37 cellular contexts compared by ENCODE assay signal in genomic region chr3:16667633-16668032, GRCh38.
"Had no signal": no experiment of that assay in that cellular context is flagged by ENCODE, and none has a peak within 500 bp of the region (broad histone marks: within the 10 kb centered on the region; RNA-seq: fewer than 3 reads in every experiment).

No MANE protein-coding gene starts in this region.

- DNase-seq: activated CD4-positive, alpha-beta memory T cell treated with anti-CD3 and anti-CD28 coated beads, Interleukin-2, amount 10 ng/mL, durations not matched to agents 7 days and 5 days; activated CD4-positive, alpha-beta T cell treated with anti-CD3 and anti-CD28 coated beads, Interleukin-2, amount 10 ng/mL, durations not matched to agents 7 days and 5 days; activated gamma-delta T cell treated with Interleukin-2 at 50 U/mL for 16 hours; activated T-cell treated with anti-CD3 and anti-CD28 coated beads, Interleukin-2, amount 50 U/mL, for 4 hours; adrenal gland; cerebellar nuclear complex; colonic mucosa; dorsolateral prefrontal cortex; effector memory CD4-positive, alpha-beta T cell; erythroblast; head of caudate nucleus; hippocampal formation; kidney; midbrain; naive thymus-derived CD8-positive, alpha-beta T cell; nucleus accumbens; pancreas; sigmoid colon; small intestine; stimulated activated CD4-positive, alpha-beta T cell treated with anti-CD3 and anti-CD28 coated beads, Interleukin-4, amount 100 ng/mL, for 4 hours; stimulated activated CD8-positive, alpha-beta memory T cell treated with anti-CD3 and anti-CD28 coated beads, Interleukin-4, amount 100 ng/mL, for 48 hours; stimulated activated naive CD8-positive, alpha-beta T cell treated with anti-CD3 and anti-CD28 coated beads, Interleukin-15, amount 100 ng/mL, for 72 hours; SW 1271; T-helper 9 cell; thyroid gland; WERI-Rb-1 had no signal

- H3K27me3 ChIP-seq: adrenal gland, ascending aorta, cardiac muscle cell, colonic mucosa, pancreas, sigmoid colon, thyroid gland had no signal

- ATAC-seq: activated CD4-positive, CD25-positive, alpha-beta regulatory T cell treated with anti-CD3 and anti-CD28 coated beads, Interleukin-2, amount 50 U/mL, for 24 hours; activated naive CD4-positive, alpha-beta T cell treated with anti-CD3 and anti-CD28 coated beads, Interleukin-2, amount 50 U/mL, for 72 hours; activated T-cell treated with anti-CD3 and anti-CD28 coated beads, Interleukin-2, amount 50 U/mL, for 4 hours; activated T-helper 17 cell treated with anti-CD3 and anti-CD28 coated beads, Interleukin-2, amount 50 U/mL, for 72 hours; gastroesophageal sphincter; naive thymus-derived CD8-positive, alpha-beta T cell; pancreas; stimulated activated memory B cell treated with anti-CD40 and anti-IgM and Interleukin-4, amounts not matched to agents 10 μg/mL and 1 μg/mL and 100 μg/mL, for 72 hours; stimulated activated naive CD8-positive, alpha-beta T cell treated with anti-CD3 and anti-CD28 coated beads, Interleukin-15, amount 100 ng/mL, for 72 hours had no signal

- H3K4me3 ChIP-seq: adrenal gland, ascending aorta, cardiac muscle cell, colonic mucosa, dorsolateral prefrontal cortex, gastroesophageal sphincter, pancreas, prostate gland, sigmoid colon, thyroid gland had no signal

- H3K27ac ChIP-seq: adrenal gland, ascending aorta, cardiac muscle cell, colonic mucosa, dorsolateral prefrontal cortex, gastroesophageal sphincter, pancreas, prostate gland, sigmoid colon, thyroid gland, WERI-Rb-1 had no signal

- H3K9me3 Mint-ChIP-seq: activated CD4-positive, alpha-beta memory T cell treated with anti-CD3 and anti-CD28 coated beads, Interleukin-2, amount 10 ng/mL, durations not matched to agents 7 days and 5 days; activated naive CD4-positive, alpha-beta T cell treated with anti-CD3 and anti-CD28 coated beads, Interleukin-2, amount 50 U/mL, for 72 hours; activated T-cell treated with anti-CD3 and anti-CD28 coated beads, Interleukin-2, amount 50 U/mL, for 4 hours; activated T-helper 17 cell treated with anti-CD3 and anti-CD28 coated beads, Interleukin-2, amount 50 U/mL, for 72 hours; brain; naive thymus-derived CD8-positive, alpha-beta T cell; neural crest cell; stimulated activated memory B cell treated with anti-CD40 and anti-IgM and Interleukin-4, amounts not matched to agents 10 μg/mL and 1 μg/mL and 100 μg/mL, for 72 hours; stimulated activated naive CD8-positive, alpha-beta T cell treated with anti-CD3 and anti-CD28 coated beads, Interleukin-15, amount 100 ng/mL, for 72 hours; T-helper 1 cell treated with Interleukin-12 subunit alpha and Interleukin-12 subunit beta and Interleukin-4 antibody, amounts not matched to agents 30 μg/mL and 1 μg/mL, for 36 hours had no signal

- H3K36me3 ChIP-seq: adrenal gland, ascending aorta, cardiac muscle cell, colonic mucosa, gastroesophageal sphincter, pancreas, prostate gland, sigmoid colon, thyroid gland, WERI-Rb-1 had no signal

- H3K4me3 Mint-ChIP-seq: activated CD4-positive, alpha-beta memory T cell treated with anti-CD3 and anti-CD28 coated beads, Interleukin-2, amount 10 ng/mL, durations not matched to agents 7 days and 5 days; activated CD4-positive, alpha-beta T cell treated with anti-CD3 and anti-CD28 coated beads, Interleukin-2, amount 10 ng/mL, durations not matched to agents 7 days and 5 days; activated T-cell treated with anti-CD3 and anti-CD28 coated beads, Interleukin-2, amount 50 U/mL, for 4 hours; activated T-helper 17 cell treated with anti-CD3 and anti-CD28 coated beads, Interleukin-2, amount 50 U/mL, for 72 hours; brain; naive thymus-derived CD8-positive, alpha-beta T cell; neural crest cell; stimulated activated memory B cell treated with anti-CD40 and anti-IgM and Interleukin-4, amounts not matched to agents 10 μg/mL and 1 μg/mL and 100 μg/mL, for 72 hours; stimulated activated naive CD8-positive, alpha-beta T cell treated with anti-CD3 and anti-CD28 coated beads, Interleukin-15, amount 100 ng/mL, for 72 hours; T-helper 1 cell treated with Interleukin-12 subunit alpha and Interleukin-12 subunit beta and Interleukin-4 antibody, amounts not matched to agents 30 μg/mL and 1 μg/mL, for 36 hours had no signal

- H3K4me1 ChIP-seq: adrenal gland, ascending aorta, colonic mucosa, gastroesophageal sphincter, pancreas, prostate gland, sigmoid colon, thyroid gland had no signal

- H3K9me3 ChIP-seq: adrenal gland, ascending aorta, colonic mucosa, gastroesophageal sphincter, pancreas, prostate gland, sigmoid colon, thyroid gland had no signal

- H3K36me3 Mint-ChIP-seq: activated naive CD4-positive, alpha-beta T cell treated with anti-CD3 and anti-CD28 coated beads, Interleukin-2, amount 50 U/mL, for 72 hours; brain; naive thymus-derived CD8-positive, alpha-beta T cell; stimulated activated memory B cell treated with anti-CD40 and anti-IgM and Interleukin-4, amounts not matched to agents 10 μg/mL and 1 μg/mL and 100 μg/mL, for 72 hours had no signal

- H3K4me1 Mint-ChIP-seq: activated CD4-positive, alpha-beta memory T cell treated with anti-CD3 and anti-CD28 coated beads, Interleukin-2, amount 10 ng/mL, durations not matched to agents 7 days and 5 days; activated CD4-positive, alpha-beta T cell treated with anti-CD3 and anti-CD28 coated beads, Interleukin-2, amount 10 ng/mL, durations not matched to agents 7 days and 5 days; activated T-helper 17 cell treated with anti-CD3 and anti-CD28 coated beads, Interleukin-2, amount 50 U/mL, for 72 hours; naive thymus-derived CD8-positive, alpha-beta T cell; stimulated activated naive CD8-positive, alpha-beta T cell treated with anti-CD3 and anti-CD28 coated beads, Interleukin-15, amount 100 ng/mL, for 72 hours had no signal

- H3K27ac Mint-ChIP-seq: activated CD4-positive, alpha-beta memory T cell treated with anti-CD3 and anti-CD28 coated beads, Interleukin-2, amount 10 ng/mL, durations not matched to agents 7 days and 5 days; activated CD4-positive, alpha-beta T cell treated with anti-CD3 and anti-CD28 coated beads, Interleukin-2, amount 10 ng/mL, durations not matched to agents 7 days and 5 days; activated naive CD4-positive, alpha-beta T cell treated with anti-CD3 and anti-CD28 coated beads, Interleukin-2, amount 50 U/mL, for 72 hours; activated T-helper 17 cell treated with anti-CD3 and anti-CD28 coated beads, Interleukin-2, amount 50 U/mL, for 72 hours; naive thymus-derived CD8-positive, alpha-beta T cell; stimulated activated memory B cell treated with anti-CD40 and anti-IgM and Interleukin-4, amounts not matched to agents 10 μg/mL and 1 μg/mL and 100 μg/mL, for 72 hours; T-helper 1 cell treated with Interleukin-12 subunit alpha and Interleukin-12 subunit beta and Interleukin-4 antibody, amounts not matched to agents 30 μg/mL and 1 μg/mL, for 36 hours had no signal
